24 cellular contexts compared by ENCODE assay signal in genomic region chr7:81297317-81297716, GRCh38.
"Had no signal": no experiment of that assay in that cellular context is flagged by ENCODE, and none has a peak within 500 bp of the region (broad histone marks: within the 10 kb centered on the region; RNA-seq: fewer than 3 reads in every experiment).

No MANE protein-coding gene starts in this region.

- H3K4me3 Mint-ChIP-seq: activated CD8-positive, alpha-beta T cell treated with anti-CD3 and anti-CD28 coated beads, Interleukin-2, amount 10 ng/mL, durations not matched to agents 7 days and 5 days; activated T-helper 1 cell treated with anti-CD3 and anti-CD28 coated beads, Interleukin-12 subunit alpha, Interleukin-12 subunit beta, Interleukin-2, Interleukin-4 antibody, amounts not matched to agents 30 ng/mL and 10 ng/mL and 1 ng/mL, durations not matched to agents 14 hours and 24 hours and 36 hours; central memory CD8-positive, alpha-beta T cell; naive thymus-derived CD4-positive, alpha-beta T cell; neural crest cell had no signal

- ATAC-seq: activated CD8-positive, alpha-beta T cell treated with anti-CD3 and anti-CD28 coated beads, Interleukin-2, amount 10 ng/mL, durations not matched to agents 7 days and 5 days; esophagus mucosa; heart right ventricle; left lobe of liver; lower lobe of right lung; naive thymus-derived CD4-positive, alpha-beta T cell; sciatic nerve; upper lobe of right lung had no signal

- H3K27ac ChIP-seq: ascending aorta, brain microvascular endothelial cell, heart right ventricle, lower lobe of right lung, spleen, upper lobe of right lung had no signal

- H3K27me3 Mint-ChIP-seq: central memory CD8-positive, alpha-beta T cell; naive thymus-derived CD4-positive, alpha-beta T cell had no signal

- H3K27ac Mint-ChIP-seq: activated CD8-positive, alpha-beta T cell treated with anti-CD3 and anti-CD28 coated beads, Interleukin-2, amount 10 ng/mL, durations not matched to agents 7 days and 5 days; activated T-helper 1 cell treated with anti-CD3 and anti-CD28 coated beads, Interleukin-12 subunit alpha, Interleukin-12 subunit beta, Interleukin-2, Interleukin-4 antibody, amounts not matched to agents 30 ng/mL and 10 ng/mL and 1 ng/mL, durations not matched to agents 14 hours and 24 hours and 36 hours; naive thymus-derived CD4-positive, alpha-beta T cell had no signal

- H3K4me1 Mint-ChIP-seq: central memory CD8-positive, alpha-beta T cell; naive thymus-derived CD4-positive, alpha-beta T cell had no signal

- H3K36me3 Mint-ChIP-seq: naive thymus-derived CD4-positive, alpha-beta T cell had no signal

- H3K4me1 ChIP-seq: ascending aorta, lower lobe of right lung, spleen, upper lobe of right lung had no signal

- H3K9me3 Mint-ChIP-seq: activated T-helper 1 cell treated with anti-CD3 and anti-CD28 coated beads, Interleukin-12 subunit alpha, Interleukin-12 subunit beta, Interleukin-2, Interleukin-4 antibody, amounts not matched to agents 30 ng/mL and 10 ng/mL and 1 ng/mL, durations not matched to agents 14 hours and 24 hours and 36 hours had no signal

- H3K9me3 ChIP-seq: ascending aorta, heart right ventricle, lower lobe of right lung, upper lobe of right lung had no signal

- H3K27me3 ChIP-seq: ascending aorta, brain microvascular endothelial cell, heart right ventricle, spleen, upper lobe of right lung had no signal

- DNase-seq: activated CD4-positive, alpha-beta T cell treated with anti-CD3 and anti-CD28 coated beads for 1 hour; activated CD4-positive, alpha-beta T cell treated with anti-CD3 and anti-CD28 coated beads, Interleukin-2, amount 50 U/mL, for 1 hour; activated CD8-positive, alpha-beta T cell treated with anti-CD3 and anti-CD28 coated beads, Interleukin-2, amount 10 ng/mL, durations not matched to agents 7 days and 5 days; activated gamma-delta T cell; activated naive CD4-positive, alpha-beta T cell treated with anti-CD3 and anti-CD28 coated beads, Interleukin-2, amount 50 U/mL, for 16 hours; brain microvascular endothelial cell; effector memory CD4-positive, alpha-beta T cell; heart right ventricle; kidney; lower lobe of right lung; naive thymus-derived CD4-positive, alpha-beta T cell; posterior cingulate gyrus; spleen; stimulated activated CD4-positive, alpha-beta T cell treated with anti-CD3 and anti-CD28 coated beads, Interleukin-4, amount 100 ng/mL, for 1 hour; stimulated activated naive CD4-positive, alpha-beta T cell treated with Interleukin-2 at 50 U/mL for 16 hours; T-helper 9 cell; upper lobe of right lung had no signal

- H3K36me3 ChIP-seq: ascending aorta, brain microvascular endothelial cell, heart right ventricle, lower lobe of right lung, spleen, upper lobe of right lung had no signal

- H3K4me3 ChIP-seq: ascending aorta, heart right ventricle, lower lobe of right lung, spleen, upper lobe of right lung had no signal
